Comparison of ENCODE assay signal across 8 cellular contexts in genomic region chr1:226111109-226111864, GRCh38. TPM values are rescaled to one million over a fixed set of nuclear protein-coding genes. Genes with fewer than 3 reads are reported as not detected.
DNase-seq lines count a peak whose midpoint lies in the region; ATAC-seq and TF ChIP-seq lines count a peak whose summit lies in the region.

No MANE protein-coding gene starts in this region.

- no peak for DNase-seq in activated T-cell treated with anti-CD3 and anti-CD28 coated beads, Interleukin-2, amount 50 U/mL, for 72 hours
- no peak for DNase-seq in activated T-cell treated with anti-CD3 and anti-CD28 coated beads, Interleukin-2, amount 50 U/mL, for 1 hour
- DNase-seq in activated naive CD8-positive, alpha-beta T cell treated with anti-CD3 and anti-CD28 coated beads, Interleukin-2, amount 50 U/mL, for 24 hours = no peak
- DNase-seq in upper lobe of left lung (no peak), NOMO-1 treated with dmso at 0.1 percent for 144 hours (lab: John Stamatoyannopoulos, UW; ENCODE audit: unreplicated experiment) (no peak), DMS114 treated with DMSO at 0.1 percent for 48 hours (lab: John Stamatoyannopoulos, UW; ENCODE audit: unreplicated experiment) (no peak)

- peaks cover 22% of the 10 kb centered on the region for H3K4me1 Mint-ChIP-seq in activated T-cell treated with anti-CD3 and anti-CD28 coated beads, Interleukin-2, amount 50 U/mL, for 72 hours (ENCODE audit: low read depth)
- peaks cover 25% of the 10 kb centered on the region for H3K4me1 Mint-ChIP-seq in activated naive CD8-positive, alpha-beta T cell treated with anti-CD3 and anti-CD28 coated beads, Interleukin-2, amount 50 U/mL, for 24 hours

- no peaks in the 10 kb centered on the region for H3K9me3 Mint-ChIP-seq in activated T-cell treated with anti-CD3 and anti-CD28 coated beads, Interleukin-2, amount 50 U/mL, for 72 hours
- H3K9me3 Mint-ChIP-seq in activated naive CD8-positive, alpha-beta T cell treated with anti-CD3 and anti-CD28 coated beads, Interleukin-2, amount 50 U/mL, for 24 hours = no peaks in the 10 kb centered on the region

- peak overlapping the region in 3 of 4 donors; percentile 55 to 87 (median 64) for H3K4me3 ChIP-seq in upper lobe of left lung

- no peak for ATAC-seq in activated T-cell treated with anti-CD3 and anti-CD28 coated beads, Interleukin-2, amount 50 U/mL, for 72 hours (replicated peaks in 1 of 2)
- ATAC-seq in activated naive CD8-positive, alpha-beta T cell treated with anti-CD3 and anti-CD28 coated beads, Interleukin-2, amount 50 U/mL, for 24 hours = no peak
- no peak for ATAC-seq in upper lobe of left lung (ENCODE audit: low FRiP score in 2 of 2)
- ATAC-seq in activated CD4-positive, CD25-positive, alpha-beta regulatory T cell treated with anti-CD3 and anti-CD28 coated beads, Interleukin-2, amount 50 U/mL, for 24 hours = no peak

- no peak for TF ChIP-seq POLR2A in upper lobe of left lung (IDR thresholded peaks at IDR 0.05)

- H3K27me3 ChIP-seq in layer of hippocampus (ENCODE audit: control insufficient read depth, insufficient read depth, low read length) = no peaks in the 10 kb centered on the region
- no peaks in the 10 kb centered on the region for H3K27me3 ChIP-seq in upper lobe of left lung

- no peaks in the 10 kb centered on the region for H3K27me3 Mint-ChIP-seq in activated T-cell treated with anti-CD3 and anti-CD28 coated beads, Interleukin-2, amount 50 U/mL, for 72 hours (ENCODE audit: low read depth)
- H3K27me3 Mint-ChIP-seq in activated naive CD8-positive, alpha-beta T cell treated with anti-CD3 and anti-CD28 coated beads, Interleukin-2, amount 50 U/mL, for 24 hours = no peaks in the 10 kb centered on the region

- peaks cover 12 to 29% (median 19%) of the 10 kb centered on the region in 4 donors for H3K4me1 ChIP-seq in upper lobe of left lung

- WGBS in upper lobe of left lung, 2 donors = 40 to 44% methylated on average over 11 of the region's 11 CpGs

- TF ChIP-seq CTCF in upper lobe of left lung (IDR thresholded peaks at IDR 0.05) = no peak

- no peak for TF ChIP-seq EP300 in upper lobe of left lung (IDR thresholded peaks at IDR 0.05)

- no peaks in the 10 kb centered on the region for H3K9me3 ChIP-seq in upper lobe of left lung

- peak overlapping the region; percentile 23 for H3K27ac Mint-ChIP-seq in activated T-cell treated with anti-CD3 and anti-CD28 coated beads, Interleukin-2, amount 50 U/mL, for 72 hours
- peak overlapping the region; percentile 43 for H3K27ac Mint-ChIP-seq in activated naive CD8-positive, alpha-beta T cell treated with anti-CD3 and anti-CD28 coated beads, Interleukin-2, amount 50 U/mL, for 24 hours

- peak overlapping the region; percentile 87 to 93 for H3K4me3 Mint-ChIP-seq in activated T-cell treated with anti-CD3 and anti-CD28 coated beads, Interleukin-2, amount 50 U/mL, for 72 hours
- H3K4me3 Mint-ChIP-seq in activated naive CD8-positive, alpha-beta T cell treated with anti-CD3 and anti-CD28 coated beads, Interleukin-2, amount 50 U/mL, for 24 hours = peak overlapping the region; percentile 38

- no peaks in the 10 kb centered on the region for H3K36me3 Mint-ChIP-seq in activated T-cell treated with anti-CD3 and anti-CD28 coated beads, Interleukin-2, amount 50 U/mL, for 72 hours (ENCODE audit: insufficient read depth in 2 of 2)
- H3K36me3 Mint-ChIP-seq in activated naive CD8-positive, alpha-beta T cell treated with anti-CD3 and anti-CD28 coated beads, Interleukin-2, amount 50 U/mL, for 24 hours (ENCODE audit: low read depth) = no peaks in the 10 kb centered on the region

- H3K36me3 ChIP-seq in upper lobe of left lung = no peaks in the 10 kb centered on the region

- H3K27ac ChIP-seq in layer of hippocampus (ENCODE audit: low read depth, low read length) (peak overlapping the region; percentile 95), upper lobe of left lung (peak overlapping the region; percentile 92 to 99 (median 96))

RNA-seq across cellular contexts. Expression of gene H3-3A, which starts 48.8 kb away (rescaled TPM):
- total RNA-seq in activated T-cell treated with anti-CD3 and anti-CD28 coated beads, Interleukin-2, amount 50 U/mL, for 72 hours = 100 to 1,000 TPM; 231 to 239 TPM
- 100 to 1,000 TPM; 148 to 453 (median 419) TPM for total RNA-seq in upper lobe of left lung
